In genomic region chr11:22169833-22170232, GRCh38 we compare ENCODE assay signal across 9 cellular contexts. TPM values are rescaled to one million over a fixed set of nuclear protein-coding genes. Genes with fewer than 3 reads are reported as not detected.
DNase-seq lines count a peak whose midpoint lies in the region; ATAC-seq and TF ChIP-seq lines count a peak whose summit lies in the region.
"Had no signal": no experiment of that assay in that cellular context is flagged by ENCODE, and none has a peak within 500 bp of the region (broad histone marks: within the 10 kb centered on the region; RNA-seq: fewer than 3 reads in every experiment).

No MANE protein-coding gene starts in this region.

- no peaks in the 10 kb centered on the region for H3K27me3 Mint-ChIP-seq in activated CD8-positive, alpha-beta memory T cell treated with anti-CD3 and anti-CD28 coated beads, Interleukin-2, amount 10 ng/mL, durations not matched to agents 7 days and 5 days
- H3K27me3 Mint-ChIP-seq: central memory CD8-positive, alpha-beta T cell had no signal

- CTCF ChIA-PET in activated CD8-positive, alpha-beta memory T cell treated with anti-CD3 and anti-CD28 coated beads, Interleukin-2, amount 10 ng/mL, durations not matched to agents 7 days and 5 days (lab: Charles Lee): interaction anchor here (1.3 kb wide), 1 partner anchor 13 kb away, joined by 5 read pairs; no protein-coding TSS in a partner anchor

- H3K27ac Mint-ChIP-seq in activated CD8-positive, alpha-beta memory T cell treated with anti-CD3 and anti-CD28 coated beads, Interleukin-2, amount 10 ng/mL, durations not matched to agents 7 days and 5 days: no peak overlapping the region

- in situ Hi-C loops in KBM-7 (cut with MboI; ENCODE audit: low pct_unique_long_range_greater_than_20kb, low sequenced_read_pairs): no loop called here

- no peak for TF ChIP-seq POLR2A in Peyer's patch (IDR thresholded peaks at IDR 0.05)

- H3K36me3 Mint-ChIP-seq in activated CD8-positive, alpha-beta memory T cell treated with anti-CD3 and anti-CD28 coated beads, Interleukin-2, amount 10 ng/mL, durations not matched to agents 7 days and 5 days: no peaks in the 10 kb centered on the region

- H3K9me3 Mint-ChIP-seq in activated CD8-positive, alpha-beta memory T cell treated with anti-CD3 and anti-CD28 coated beads, Interleukin-2, amount 10 ng/mL, durations not matched to agents 7 days and 5 days (ENCODE audit: low read depth): no peaks in the 10 kb centered on the region
- H3K9me3 Mint-ChIP-seq: central memory CD8-positive, alpha-beta T cell had no signal

- ATAC-seq in left lobe of liver: peak; percentile 52
- ATAC-seq in activated CD8-positive, alpha-beta memory T cell treated with anti-CD3 and anti-CD28 coated beads, Interleukin-2, amount 10 ng/mL, durations not matched to agents 7 days and 5 days: no peak
- no peak for ATAC-seq in GM18520 (IDR thresholded peaks at IDR 0.05; ENCODE audit: unreplicated experiment)
- ATAC-seq in GM19455 (IDR thresholded peaks at IDR 0.05; ENCODE audit: unreplicated experiment): no peak

- no peak overlapping the region for H3K27ac ChIP-seq in Peyer's patch

- DNase-seq in DMS53 treated with DMSO at 0.1 percent for 48 hours (lab: John Stamatoyannopoulos, UW; ENCODE audit: unreplicated experiment) (peak; percentile 38), KBM-7 (peak; percentile 16), Peyer's patch (no peak), left lobe of liver (ENCODE audit: low spot score) (no peak)
- DNase-seq in activated CD8-positive, alpha-beta memory T cell treated with anti-CD3 and anti-CD28 coated beads, Interleukin-2, amount 10 ng/mL, durations not matched to agents 7 days and 5 days: no peak
- no peak for DNase-seq in activated CD4-positive, CD25-positive, alpha-beta regulatory T cell treated with anti-CD3 and anti-CD28 coated beads, Interleukin-2, amount 50 U/mL, for 72 hours

- H3K4me3 ChIP-seq in Peyer's patch: no peak overlapping the region

- no peaks in the 10 kb centered on the region for H3K9me3 ChIP-seq in Peyer's patch

- H3K27me3 ChIP-seq in Peyer's patch: no peaks in the 10 kb centered on the region

- H3K4me1 Mint-ChIP-seq in activated CD8-positive, alpha-beta memory T cell treated with anti-CD3 and anti-CD28 coated beads, Interleukin-2, amount 10 ng/mL, durations not matched to agents 7 days and 5 days: no peaks in the 10 kb centered on the region
- H3K4me1 Mint-ChIP-seq: central memory CD8-positive, alpha-beta T cell had no signal

- no peaks in the 10 kb centered on the region for H3K36me3 ChIP-seq in Peyer's patch

- H3K4me3 Mint-ChIP-seq in activated CD8-positive, alpha-beta memory T cell treated with anti-CD3 and anti-CD28 coated beads, Interleukin-2, amount 10 ng/mL, durations not matched to agents 7 days and 5 days: no peak overlapping the region
- H3K4me3 Mint-ChIP-seq: central memory CD8-positive, alpha-beta T cell had no signal

- peak in 4 of 6 experiments; percentile 14 to 34 (median 30) for TF ChIP-seq CTCF in Peyer's patch (IDR thresholded peaks at IDR 0.05)

- no peaks in the 10 kb centered on the region for H3K4me1 ChIP-seq in Peyer's patch

RNA-seq across cellular contexts. Expression of gene ANO5, which starts 23.1 kb away (rescaled TPM):
- total RNA-seq in Peyer's patch (10 to 100 TPM in 1 of 4 donors, 1 to 10 TPM in 3; 3.3 to 12.6 (median 6.5) TPM), left lobe of liver (2.0 TPM)
- total RNA-seq in activated CD8-positive, alpha-beta memory T cell treated with anti-CD3 and anti-CD28 coated beads, Interleukin-2, amount 10 ng/mL, durations not matched to agents 7 days and 5 days: under 1 TPM; 0.12 to 0.16 TPM

Comparison
In these comparisons a context has a peak if more than half of its experiments do, and no peak if none do; other contexts are left out.
1. DNase-seq: peak in DMS53 treated with DMSO at 0.1 percent for 48 hours (single experiment) and KBM-7 (single experiment); none in Peyer's patch (0 of 3), left lobe of liver (single experiment), activated CD8-positive, alpha-beta memory T cell treated with anti-CD3 and anti-CD28 coated beads, Interleukin-2, amount 10 ng/mL, durations not matched to agents 7 days and 5 days (single experiment) and activated CD4-positive, CD25-positive, alpha-beta regulatory T cell treated with anti-CD3 and anti-CD28 coated beads, Interleukin-2, amount 50 U/mL, for 72 hours (single experiment).